25 cellular contexts compared by ENCODE assay signal in genomic region chr1:73626326-73626725, GRCh38.
"Had no signal": no experiment of that assay in that cellular context is flagged by ENCODE, and none has a peak within 500 bp of the region (broad histone marks: within the 10 kb centered on the region; RNA-seq: fewer than 3 reads in every experiment).

No MANE protein-coding gene starts in this region.

- H3K27ac Mint-ChIP-seq: activated CD4-positive, alpha-beta T cell treated with anti-CD3 and anti-CD28 coated beads, Interleukin-2, amount 10 ng/mL, durations not matched to agents 24 days and 14 days; activated CD8-positive, alpha-beta T cell treated with anti-CD3 and anti-CD28 coated beads for 36 hours; activated naive CD4-positive, alpha-beta T cell treated with anti-CD3 and anti-CD28 coated beads, Interleukin-2, amount 50 U/mL, for 24 hours; activated naive CD8-positive, alpha-beta T cell treated with anti-CD3 and anti-CD28 coated beads, Interleukin-2, amount 10 ng/mL, durations not matched to agents 7 days and 5 days; activated T-cell treated with anti-CD3 and anti-CD28 coated beads, Interleukin-2, amount 50 U/mL, for 24 hours; activated T-helper 2 cell treated with anti-CD3 and anti-CD28 coated beads, Interferon-gamma antibody, Interleukin-2, Interleukin-4, amounts not matched to agents 10 μg/mL and 5 μg/mL and 100 μg/mL, durations not matched to agents 14 hours and 24 hours and 36 hours had no signal

- H3K27me3 Mint-ChIP-seq: activated CD4-positive, alpha-beta T cell treated with anti-CD3 and anti-CD28 coated beads, Interleukin-2, amount 10 ng/mL, durations not matched to agents 24 days and 14 days; activated CD8-positive, alpha-beta T cell treated with anti-CD3 and anti-CD28 coated beads for 36 hours; activated naive CD4-positive, alpha-beta T cell treated with anti-CD3 and anti-CD28 coated beads, Interleukin-2, amount 50 U/mL, for 24 hours; activated naive CD8-positive, alpha-beta T cell treated with anti-CD3 and anti-CD28 coated beads, Interleukin-2, amount 10 ng/mL, durations not matched to agents 7 days and 5 days; activated T-cell treated with anti-CD3 and anti-CD28 coated beads, Interleukin-2, amount 50 U/mL, for 24 hours had no signal

- H3K9me3 ChIP-seq: ascending aorta had no signal

- H3K36me3 Mint-ChIP-seq: activated naive CD4-positive, alpha-beta T cell treated with anti-CD3 and anti-CD28 coated beads, Interleukin-2, amount 50 U/mL, for 24 hours; activated naive CD8-positive, alpha-beta T cell treated with anti-CD3 and anti-CD28 coated beads, Interleukin-2, amount 10 ng/mL, durations not matched to agents 7 days and 5 days had no signal

- H3K27ac ChIP-seq: ascending aorta had no signal

- H3K9me3 Mint-ChIP-seq: activated CD8-positive, alpha-beta T cell treated with anti-CD3 and anti-CD28 coated beads for 36 hours had no signal

- H3K4me1 ChIP-seq: ascending aorta had no signal

- H3K4me3 Mint-ChIP-seq: activated CD4-positive, alpha-beta T cell treated with anti-CD3 and anti-CD28 coated beads, Interleukin-2, amount 10 ng/mL, durations not matched to agents 24 days and 14 days; activated CD8-positive, alpha-beta T cell treated with anti-CD3 and anti-CD28 coated beads for 36 hours; activated naive CD4-positive, alpha-beta T cell treated with anti-CD3 and anti-CD28 coated beads, Interleukin-2, amount 50 U/mL, for 24 hours; activated naive CD8-positive, alpha-beta T cell treated with anti-CD3 and anti-CD28 coated beads, Interleukin-2, amount 10 ng/mL, durations not matched to agents 7 days and 5 days; activated T-cell treated with anti-CD3 and anti-CD28 coated beads, Interleukin-2, amount 50 U/mL, for 24 hours had no signal

- H3K27me3 ChIP-seq: ascending aorta had no signal

- H3K4me1 Mint-ChIP-seq: activated CD4-positive, alpha-beta T cell treated with anti-CD3 and anti-CD28 coated beads, Interleukin-2, amount 10 ng/mL, durations not matched to agents 24 days and 14 days; activated naive CD4-positive, alpha-beta T cell treated with anti-CD3 and anti-CD28 coated beads, Interleukin-2, amount 50 U/mL, for 24 hours; activated naive CD8-positive, alpha-beta T cell treated with anti-CD3 and anti-CD28 coated beads, Interleukin-2, amount 10 ng/mL, durations not matched to agents 7 days and 5 days had no signal

- ATAC-seq: activated CD8-positive, alpha-beta T cell treated with anti-CD3 and anti-CD28 coated beads for 36 hours; K562 had no signal

- DNase-seq: activated CD4-positive, alpha-beta T cell treated with anti-CD3 and anti-CD28 coated beads, Interleukin-2, amount 10 ng/mL, durations not matched to agents 24 days and 14 days; activated CD4-positive, alpha-beta T cell treated with anti-CD3 and anti-CD28 coated beads, Interleukin-2, amount 50 U/mL, for 4 hours; activated CD8-positive, alpha-beta T cell treated with anti-CD3 and anti-CD28 coated beads for 36 hours; activated gamma-delta T cell; activated naive CD4-positive, alpha-beta T cell treated with Interleukin-2 at 50 U/mL for 16 hours; activated naive CD8-positive, alpha-beta T cell treated with anti-CD3 and anti-CD28 coated beads, Interleukin-2, amount 10 ng/mL, durations not matched to agents 7 days and 5 days; activated T-cell treated with anti-CD3 and anti-CD28 coated beads, Interleukin-2, amount 50 U/mL, for 24 hours; amygdala; caudate nucleus; cerebellar nuclear complex; NCI-H1048; NCI-H1105 treated with DMSO at 0.1 percent for 48 hours; NCI-H1436; NCI-H1694; NCI-H1930; NCI-H2081 treated with DMSO at 0.1 percent for 48 hours; NCI-H226; NCI-H524 treated with DMSO at 0.1 percent for 48 hours; NK-92 treated with Interleukin-12 subunit alpha and Interleukin-12 subunit beta, amount 100 ng/mL, for 24 hours; Right ventricle myocardium superior; SW 1271 had no signal

- H3K36me3 ChIP-seq: ascending aorta had no signal

- H3K4me3 ChIP-seq: ascending aorta, K562 had no signal
